ENCODE assay signal across 21 cellular contexts in genomic region chrX:45847966-45848365, GRCh38.
DNase-seq lines count a peak whose midpoint lies in the region; ATAC-seq, FAIRE-seq and TF ChIP-seq lines count a peak whose summit lies in the region.
"Had no signal": no experiment of that assay in that cellular context is flagged by ENCODE, and none has a peak within 500 bp of the region (broad histone marks: within the 10 kb centered on the region; RNA-seq: fewer than 3 reads in every experiment).

No MANE protein-coding gene starts in this region.

- H3K27ac ChIP-seq in AG04450 (ENCODE audit: low read depth, low read length) (peak overlapping the region; percentile 52), RWPE2 (ENCODE audit: poor library complexity, severe bottlenecking) (peak overlapping the region; percentile 86), fibroblast of lung (ENCODE audit: insufficient read depth, low read length) (no peak overlapping the region)
- H3K27ac ChIP-seq in CD4-positive, alpha-beta memory T cell (ENCODE audit: low read depth, low read length): no peak overlapping the region
- H3K27ac ChIP-seq: BLaER1 treated with 17β-estradiol and CSF1 and Interleukin-3, amounts not matched to agents 10 nM and 100 nM; tibial nerve had no signal

- CTCF ChIA-PET in AG04450 (lab: Charles Lee): interaction anchor here (1.5 kb wide), 1 partner anchor 24 kb away, joined by 5 read pairs; no protein-coding TSS in a partner anchor
- CTCF ChIA-PET in CD4-positive, alpha-beta memory T cell (lab: Charles Lee; ENCODE audit: partially characterized antibody): interaction anchor here (1.5 to 3.5 kb wide), 3 partner anchors 46 to 528 kb away, joined by 3 to 27 read pairs (median 3); no protein-coding TSS in a partner anchor

- peaks cover 14% of the 10 kb centered on the region for H3K4me1 ChIP-seq in CD4-positive, alpha-beta memory T cell (ENCODE audit: insufficient read depth, low read length)
- H3K4me1 ChIP-seq in RWPE2 (ENCODE audit: insufficient read depth, poor library complexity, severe bottlenecking) (peaks cover 38% of the 10 kb centered on the region), fibroblast of lung (ENCODE audit: control insufficient read depth, extremely low read depth, insufficient read depth, low read length) (no peaks in the 10 kb centered on the region)

- no peak for ATAC-seq in RWPE2 (ENCODE audit: low read depth)
- no peak for ATAC-seq in HG03039 (IDR thresholded peaks at IDR 0.05; ENCODE audit: unreplicated experiment)
- ATAC-seq in HG03135 (IDR thresholded peaks at IDR 0.05; ENCODE audit: unreplicated experiment): no peak
- ATAC-seq: sciatic nerve had no signal

- POLR2A ChIA-PET in AG04450 (lab: Yijun Ruan, JAX): interaction anchor here (0.7 kb wide), 1 partner anchor 53 kb away, joined by 10 read pairs; no protein-coding TSS in a partner anchor
- POLR2A ChIA-PET in CD4-positive, alpha-beta memory T cell (lab: Charles Lee; ENCODE audit: partially characterized antibody): interaction anchor here (1.8 to 2.7 kb wide), 3 partner anchors 42 to 78 kb away, joined by 5 to 20 read pairs (median 12); no protein-coding TSS in a partner anchor

- H3K36me3 Mint-ChIP-seq in CD4-positive, alpha-beta memory T cell: peaks cover 0 to 12% of the 10 kb centered on the region in 2 donors

- no peak overlapping the region for H3K9ac ChIP-seq in fibroblast of lung (ENCODE audit: insufficient read depth, low read length)
- H3K9ac ChIP-seq: BLaER1 treated with 17β-estradiol and CSF1 and Interleukin-3, amounts not matched to agents 10 nM and 100 nM had no signal

- H4K20me1 ChIP-seq in fibroblast of lung (ENCODE audit: control insufficient read depth, extremely low read depth, insufficient read depth, low read length): no peaks in the 10 kb centered on the region
- H4K20me1 ChIP-seq: BLaER1 treated with 17β-estradiol and CSF1 and Interleukin-3, amounts not matched to agents 10 nM and 100 nM had no signal

- intact Hi-C loops in CD4-positive, alpha-beta memory T cell (cut with micrococcal nuclease): no loop called here

- H3K4me3 Mint-ChIP-seq in CD4-positive, alpha-beta memory T cell: peak overlapping the region in 6 of 8 donors; percentile 7 to 37 (median 24)

- H3K4me2 ChIP-seq in fibroblast of lung (ENCODE audit: extremely low read depth, insufficient read depth, low read length): no peak overlapping the region
- H3K4me2 ChIP-seq: BLaER1 treated with 17β-estradiol and CSF1 and Interleukin-3, amounts not matched to agents 10 nM and 100 nM had no signal

- H3K4me3 ChIP-seq in AG04450 (ENCODE audit: low read depth, low read length): no peak overlapping the region
- H3K4me3 ChIP-seq in CD4-positive, alpha-beta memory T cell (ENCODE audit: low read length in 2 of 2): no peak overlapping the region
- H3K4me3 ChIP-seq in RWPE2 (ENCODE audit: severe bottlenecking): no peak overlapping the region
- H3K4me3 ChIP-seq in fibroblast of lung (replicated peaks in 1 of 4; ENCODE audit: control extremely low read depth in 1 of 4, insufficient read depth in 1 of 4, low read depth in 3 of 4, low read length in 4 of 4): no peak overlapping the region
- H3K4me3 ChIP-seq: BLaER1 treated with 17β-estradiol and CSF1 and Interleukin-3, amounts not matched to agents 10 nM and 100 nM; tibial nerve had no signal

- DNase-seq in AG04450 (ENCODE audit: low read depth, low spot score) (no peak), RWPE2 (ENCODE audit: low spot score) (no peak), fibroblast of lung (ENCODE audit: low read depth in 2 of 2) (peak; percentile 18 to 58), D721Med (ENCODE audit: insufficient read length, low spot score) (no peak), NCI-H1694 treated with DMSO at 0.1 percent for 48 hours (lab: John Stamatoyannopoulos, UW) (no peak)
- DNase-seq in CD4-positive, alpha-beta memory T cell: no peak
- DNase-seq: activated CD8-positive, alpha-beta memory T cell treated with anti-CD3 and anti-CD28 coated beads, Interleukin-2, amount 50 U/mL, for 4 hours; amygdala; DMS79; islet precursor cell; NCI-H2081; NCI-H524 treated with DMSO at 0.1 percent for 48 hours; occipital lobe; stimulated activated CD4-positive, alpha-beta T cell treated with anti-CD3 and anti-CD28 coated beads, Interleukin-2, amount 100 ng/mL, for 48 hours had no signal

- H3K27me3 ChIP-seq in AG04450 (ENCODE audit: control insufficient read depth, insufficient read depth, low read length): no peaks in the 10 kb centered on the region
- no peaks in the 10 kb centered on the region for H3K27me3 ChIP-seq in CD4-positive, alpha-beta memory T cell (ENCODE audit: insufficient read depth, low read length)
- H3K27me3 ChIP-seq in RWPE2 (ENCODE audit: insufficient read depth, poor library complexity, severe bottlenecking): no peaks in the 10 kb centered on the region
- no peaks in the 10 kb centered on the region for H3K27me3 ChIP-seq in fibroblast of lung (ENCODE audit: control insufficient read depth, insufficient read depth, low read length)

- no peaks in the 10 kb centered on the region for H3K9me3 ChIP-seq in AG04450 (ENCODE audit: control insufficient read depth, insufficient read depth, low read length)
- no peaks in the 10 kb centered on the region for H3K9me3 ChIP-seq in CD4-positive, alpha-beta memory T cell (ENCODE audit: control insufficient read depth in 1 of 2, low read length in 2 of 2)
- H3K9me3 ChIP-seq in RWPE2 (ENCODE audit: severe bottlenecking): no peaks in the 10 kb centered on the region
- no peaks in the 10 kb centered on the region for H3K9me3 ChIP-seq in fibroblast of lung (ENCODE audit: control insufficient read depth, insufficient read depth, low read depth, low read length)
- H3K9me3 ChIP-seq: tibial nerve had no signal

- no peaks in the 10 kb centered on the region for H3K9me3 Mint-ChIP-seq in CD4-positive, alpha-beta memory T cell

- no peak for TF ChIP-seq CTCF in AG04450 (IDR thresholded peaks at IDR 0.05; ENCODE audit: low read depth, low read length)
- TF ChIP-seq CTCF in RWPE2 (IDR thresholded peaks at IDR 0.05; ENCODE audit: poor library complexity, severe bottlenecking): no peak
- no peak for TF ChIP-seq CTCF in fibroblast of lung (conservative IDR thresholded peaks at IDR 0.05 in 1 of 2, IDR thresholded peaks at IDR 0.05 in 1 of 2; ENCODE audit: low read depth in 1 of 2, low read length in 2 of 2)
- TF ChIP-seq CTCF in D721Med (IDR thresholded peaks at IDR 0.05; ENCODE audit: insufficient read depth, missing control alignments): no peak

- H3K79me2 ChIP-seq in fibroblast of lung (ENCODE audit: control insufficient read depth, insufficient read depth, low read length): peaks cover 50% of the 10 kb centered on the region

- no peak overlapping the region for H2AFZ ChIP-seq in fibroblast of lung (ENCODE audit: low read length)

- no peaks in the 10 kb centered on the region for H3K36me3 ChIP-seq in CD4-positive, alpha-beta memory T cell (ENCODE audit: insufficient read depth, low read length)
- H3K36me3 ChIP-seq in RWPE2 (ENCODE audit: low read depth) (peaks cover 65% of the 10 kb centered on the region), fibroblast of lung (ENCODE audit: control insufficient read depth, insufficient read depth, low read length) (peaks cover 2% of the 10 kb centered on the region)
- H3K36me3 ChIP-seq: BLaER1 treated with 17β-estradiol and CSF1 and Interleukin-3, amounts not matched to agents 10 nM and 100 nM; tibial nerve had no signal

- no peaks in the 10 kb centered on the region for H3K27me3 Mint-ChIP-seq in CD4-positive, alpha-beta memory T cell

- peaks cover 11 to 39% (median 17%) of the 10 kb centered on the region in 4 donors for H3K4me1 Mint-ChIP-seq in CD4-positive, alpha-beta memory T cell

- peak overlapping the region in 3 of 7 donors; percentile 9 to 56 (median 38) for H3K27ac Mint-ChIP-seq in CD4-positive, alpha-beta memory T cell

- FAIRE-seq in D721Med (lab: Jason Lieb, UNC): no peak
- FAIRE-seq: colon, HTR-8/SVneo had no signal

Comparison
In these comparisons a context has a peak if more than half of its experiments do, and no peak if none do; other contexts are left out.
1. DNase-seq: peak in fibroblast of lung (2 of 2); none in AG04450 (single experiment), CD4-positive, alpha-beta memory T cell (0 of 5), RWPE2 (single experiment), D721Med (single experiment) and NCI-H1694 treated with DMSO at 0.1 percent for 48 hours (single experiment).
2. H3K27ac ChIP-seq: peak in AG04450 (single experiment) and RWPE2 (single experiment); none in CD4-positive, alpha-beta memory T cell (single experiment) and fibroblast of lung (single experiment).